ENCODE assay signal across 21 cellular contexts in the genomic region with DNA sequence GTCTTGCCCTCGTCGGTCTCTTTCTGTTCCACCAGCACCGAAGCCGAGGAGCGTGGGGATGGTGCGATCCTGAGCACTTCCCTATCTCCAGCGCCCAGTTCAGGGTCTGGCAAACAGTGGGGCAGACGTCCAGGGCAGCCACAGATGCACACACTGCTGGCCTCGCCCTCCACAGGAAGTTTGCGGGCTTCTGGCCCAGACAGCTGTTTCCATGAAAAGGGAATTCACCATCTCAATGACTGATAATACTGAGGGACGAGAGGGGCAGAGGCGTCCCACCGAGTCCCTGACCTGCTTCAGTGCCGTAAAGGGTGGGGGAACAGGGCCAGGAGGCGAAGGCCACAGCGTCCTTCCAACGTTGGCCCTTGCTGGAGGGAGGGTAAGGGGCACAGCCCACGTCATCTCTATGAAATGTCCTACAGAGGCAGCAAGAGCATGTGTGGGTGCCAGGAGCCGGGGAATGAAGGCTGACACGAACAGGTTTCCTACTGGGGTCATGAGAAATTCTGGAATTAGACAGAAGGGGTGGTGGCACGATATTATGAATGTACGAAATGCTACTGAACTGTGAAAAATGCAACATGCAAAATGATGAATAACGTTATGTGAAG. TPM values are rescaled to one million over a fixed set of nuclear protein-coding genes. Genes with fewer than 3 reads are reported as not detected.
A peak's percentile ranks its signal among the peaks of the same experiment; 100 is the strongest.
DNase-seq lines count a peak whose midpoint lies in the region; ATAC-seq, FAIRE-seq and TF ChIP-seq lines count a peak whose summit lies in the region.
"Had no signal": no experiment of that assay in that cellular context is flagged by ENCODE, and none has a peak within 500 bp of the region (broad histone marks: within the 10 kb centered on the region; RNA-seq: fewer than 3 reads in every experiment).

No MANE protein-coding gene starts in this region.

- no peak overlapping the region for H3K27ac ChIP-seq in liver (ENCODE audit: low read depth in 1 of 2, low read length in 2 of 2)
- H3K27ac ChIP-seq in HepG2 (ENCODE audit: extremely low read length, insufficient read depth, low read length), result no peak overlapping the region
- H3K27ac ChIP-seq: GM23248, HL-60, PC-9 had no signal

- TF ChIP-seq CTCF in liver (IDR thresholded peaks at IDR 0.05; ENCODE audit: low read depth, low read length, missing input control) (no peak), HepG2 (CRISPR knock-in tag; IDR thresholded peaks at IDR 0.05) (no peak)

- no peak overlapping the region for H3K4me2 ChIP-seq in HepG2 (ENCODE audit: low read depth, low read length)
- H3K4me2 ChIP-seq: PC-9 had no signal

- in situ Hi-C loops in HepG2 (cut with HindIII; ENCODE audit: extremely low pct_ligation_motif_present, low pct_unique_long_range_greater_than_20kb), result no loop called here

- TF ChIP-seq RAD21 in liver (IDR thresholded peaks at IDR 0.05) (no peak), HepG2 (CRISPR knock-in tag; IDR thresholded peaks at IDR 0.05) (no peak)

- H3K9me3 ChIP-seq in liver (ENCODE audit: control insufficient read depth in 4 of 4, low read length in 3 of 4), result no peaks in the 10 kb centered on the region
- no peaks in the 10 kb centered on the region for H3K9me3 ChIP-seq in HepG2 (ENCODE audit: low read length)

- H3K36me3 ChIP-seq in liver (ENCODE audit: control insufficient read depth in 4 of 4, insufficient read depth in 3 of 4, low read depth in 1 of 4, low read length in 3 of 4) (peaks cover 0 to 9% (median 1%) of the 10 kb centered on the region in 4 donors), HepG2 (replicated peaks in 1 of 2; ENCODE audit: control insufficient read depth in 1 of 2, insufficient read depth in 2 of 2, low read length in 2 of 2) (no peaks in the 10 kb centered on the region)

- 71% methylated on average over 23 of the region's 23 CpGs for WGBS in liver
- WGBS in HepG2 (ENCODE audit: low lambda C conversion rate), result 83% methylated on average over 23 of the region's 23 CpGs

- TF ChIP-seq EP300 in HepG2 (IDR thresholded peaks at IDR 0.05; ENCODE audit: low read depth in 2 of 2, low read length in 2 of 2), result no peak
- no peak for TF ChIP-seq EP300 in HepG2 (CRISPR knock-in tag; IDR thresholded peaks at IDR 0.05; ENCODE audit: borderline replicate concordance)

- no peak for FAIRE-seq in HepG2 (lab: Jason Lieb, UNC)
- FAIRE-seq: A204.1, GM12891, GM18507, HTR-8/SVneo had no signal

- CTCF ChIA-PET in HepG2 (lab: Yijun Ruan, JAX; ENCODE audit: low intra/inter-chr PET ratio, low total read pairs), result no interaction called here

- BruUV-seq in HepG2 (replicated peaks; lab: Mats Ljungman, UMichigan), result no TSS peak

- no peak overlapping the region for H3K4me3 ChIP-seq in liver (ENCODE audit: low read depth in 1 of 3, low read length in 3 of 3)
- H3K4me3 ChIP-seq in HepG2 (replicated peaks in 1 of 3; ENCODE audit: insufficient read depth in 1 of 3, low read depth in 2 of 3, low read length in 3 of 3), result no peak overlapping the region
- H3K4me3 ChIP-seq: GM23248, PC-9 had no signal

- H2AFZ ChIP-seq in HepG2 (ENCODE audit: low read length), result no peak overlapping the region
- H2AFZ ChIP-seq: GM23248, PC-9 had no signal

- H3K9ac ChIP-seq in liver (ENCODE audit: low read depth in 1 of 2, low read length in 2 of 2) (no peak overlapping the region), HepG2 (ENCODE audit: insufficient read depth, low read depth, low read length) (no peak overlapping the region)
- H3K9ac ChIP-seq: GM23248 had no signal

- H3K79me2 ChIP-seq in HepG2 (ENCODE audit: insufficient read depth, low read length), result no peaks in the 10 kb centered on the region

- no peaks in the 10 kb centered on the region for H3K27me3 ChIP-seq in liver (ENCODE audit: control insufficient read depth in 4 of 4, insufficient read depth in 4 of 4, low read length in 3 of 4)
- no peaks in the 10 kb centered on the region for H3K27me3 ChIP-seq in HepG2 (ENCODE audit: control insufficient read depth in 1 of 2, insufficient read depth in 2 of 2, low read length in 2 of 2)

- H3K4me1 ChIP-seq in liver (ENCODE audit: control insufficient read depth in 4 of 4, insufficient read depth in 4 of 4, low read length in 3 of 4) (no peaks in the 10 kb centered on the region), HepG2 (ENCODE audit: insufficient read depth, low read length) (no peaks in the 10 kb centered on the region)

- peaks cover 2% of the 10 kb centered on the region; the same call in 1 of the 2 replicates for H4K20me1 ChIP-seq in HepG2 (ENCODE audit: insufficient read depth, low read length)

- POLR2A ChIA-PET in HepG2 (lab: Yijun Ruan, JAX), result no interaction called here

- ATAC-seq in HepG2, result no peak

- intact Hi-C loops in HepG2 (cut with micrococcal nuclease; ENCODE audit: unreplicated experiment), result no loop called here

- DNase-seq in HepG2 (ENCODE audit: low spot score), result no peak
- DNase-seq in dermis blood vessel endothelial cell, result peak; percentile 30
- peak; percentile 75 for DNase-seq in myocyte (ENCODE audit: low read depth)
- DNase-seq in SHP77 (lab: John Stamatoyannopoulos, UW), result no peak
- DNase-seq in NCI-H128 (lab: John Stamatoyannopoulos, UW; ENCODE audit: unreplicated experiment), result no peak
- DNase-seq in NCI-H510A treated with DMSO at 0.1 percent for 48 hours (lab: John Stamatoyannopoulos, UW), result no peak
- no peak for DNase-seq in NCI-H1694 (lab: John Stamatoyannopoulos, UW)
- DNase-seq: C1 segment of cervical spinal cord, GF-D8, GM23248, NCI-H1436 treated with DMSO at 0.1 percent for 48 hours, NCI-H2081 treated with DMSO at 0.1 percent for 48 hours, NCI-H510A, NCI-H82, PC-9 had no signal

- no peak for TF ChIP-seq POLR2A in HepG2 (IDR thresholded peaks at IDR 0.05; ENCODE audit: insufficient read depth in 1 of 2, low read depth in 2 of 2, low read length in 2 of 2)

RNA-seq across cellular contexts. Expression of a gene that starts 19.5 kb away (rescaled TPM):
- total RNA-seq in liver (10 to 100 TPM; 15.6 to 28.7 TPM), HepG2 (2016; rRNA removed; fragmentation: Illumina TruSeq; extraction: Trizol) (4.8 and 9.0 TPM in 2 replicates), dermis blood vessel endothelial cell (8.3 and 11.3 TPM in 2 replicates), myocyte (4.4 and 7.9 TPM in 2 replicates)
- polyA plus RNA-seq in liver (10 to 100 TPM; 17.3 to 43.0 TPM), HepG2 (2011; rRNA removed) (18.3 and 35.8 TPM in 2 replicates)
- total RNA-seq in HepG2 (2016; cell fraction: cytosol; rRNA removed; fragmentation: Illumina TruSeq; extraction: Trizol; ENCODE audit: low read depth), result 11.0 and 12.0 TPM in 2 replicates
- total RNA-seq in HepG2 (2016; cell fraction: insoluble cytoplasmic fraction; rRNA removed; fragmentation: Illumina TruSeq; extraction: Trizol), result 3.9 and 8.8 TPM in 2 replicates
- 12.6 and 14.2 TPM in 2 replicates for total RNA-seq in HepG2 (2016; cell fraction: membrane; rRNA removed; fragmentation: Illumina TruSeq; extraction: Trizol)
- 7.1 and 9.7 TPM in 2 replicates for total RNA-seq in HepG2 (2016; cell fraction: nucleus; rRNA removed; fragmentation: Illumina TruSeq; extraction: Trizol)
- 12.4 and 18.0 TPM in 2 replicates for polyA plus RNA-seq in HepG2 (2011; cell fraction: cytosol; rRNA removed)
- 247 and 276 TPM in 2 replicates for polyA plus RNA-seq in HepG2 (2011; cell fraction: nucleus; rRNA removed)
- 21.5 and 36.3 TPM in 2 replicates for polyA plus RNA-seq in HepG2 (2012)
- 11.4 and 12.5 TPM in 2 replicates for polyA plus RNA-seq in HepG2 (2016; cell fraction: cytosol; fragmentation: Illumina TruSeq; extraction: Trizol; ENCODE audit: low read depth)
- polyA plus RNA-seq in HepG2 (2016; cell fraction: insoluble cytoplasmic fraction; fragmentation: Illumina TruSeq; extraction: Trizol; ENCODE audit: low read depth), result 4.7 and 5.3 TPM in 2 replicates
- 13.0 and 14.2 TPM in 2 replicates for polyA plus RNA-seq in HepG2 (2016; cell fraction: membrane; fragmentation: Illumina TruSeq; extraction: Trizol; ENCODE audit: low read depth)
- polyA plus RNA-seq in HepG2 (2016; cell fraction: nucleus; fragmentation: Illumina TruSeq; extraction: Trizol; ENCODE audit: insufficient read depth, low read depth), result 30.5 and 30.9 TPM in 2 replicates
- polyA minus RNA-seq in HepG2 (2011; rRNA and poly(A)+ RNA removed; ENCODE audit: low replicate concordance), result 39.0 TPM in 1 of 2 replicates, not detected in the other
- polyA minus RNA-seq in HepG2 (2011; cell fraction: cytosol; rRNA and poly(A)+ RNA removed), result 11.5 and 24.1 TPM in 2 replicates
- 14.5 and 16.0 TPM in 2 replicates for polyA minus RNA-seq in HepG2 (2011; cell fraction: nucleus; rRNA and poly(A)+ RNA removed)
- 18.2 TPM for polyA plus RNA-seq in myocyte (2012)
- total RNA-seq: GM23248 had no signal
- polyA plus RNA-seq: GM23248 had no signal

RNA-seq across cellular contexts. Expression of a gene that starts 32.4 kb away (rescaled TPM):
- under 1 TPM; 0.09 to 0.42 TPM for total RNA-seq in liver
- polyA plus RNA-seq in liver, result under 1 TPM; 0.08 to 0.29 TPM
- total RNA-seq in HepG2 (2016; rRNA removed; fragmentation: Illumina TruSeq; extraction: Trizol), result not detected in 2 replicates
- not detected in 2 replicates for total RNA-seq in HepG2 (2016; cell fraction: cytosol; rRNA removed; fragmentation: Illumina TruSeq; extraction: Trizol; ENCODE audit: low read depth)
- not detected in 2 replicates for total RNA-seq in HepG2 (2016; cell fraction: insoluble cytoplasmic fraction; rRNA removed; fragmentation: Illumina TruSeq; extraction: Trizol)
- not detected in 2 replicates for total RNA-seq in HepG2 (2016; cell fraction: membrane; rRNA removed; fragmentation: Illumina TruSeq; extraction: Trizol)
- not detected in 2 replicates for total RNA-seq in HepG2 (2016; cell fraction: nucleus; rRNA removed; fragmentation: Illumina TruSeq; extraction: Trizol)
- polyA plus RNA-seq in HepG2 (2011; rRNA removed), result not detected in 2 replicates
- polyA plus RNA-seq in HepG2 (2011; cell fraction: cytosol; rRNA removed), result not detected in 2 replicates
- polyA plus RNA-seq in HepG2 (2011; cell fraction: nucleus; rRNA removed), result 0.16 and 0.36 TPM in 2 replicates
- 0.12 TPM in 1 of 2 replicates, not detected in the other for polyA plus RNA-seq in HepG2 (2012)
- not detected in 2 replicates for polyA plus RNA-seq in HepG2 (2016; cell fraction: cytosol; fragmentation: Illumina TruSeq; extraction: Trizol; ENCODE audit: low read depth)
- not detected in 2 replicates for polyA plus RNA-seq in HepG2 (2016; cell fraction: insoluble cytoplasmic fraction; fragmentation: Illumina TruSeq; extraction: Trizol; ENCODE audit: low read depth)
- polyA plus RNA-seq in HepG2 (2016; cell fraction: membrane; fragmentation: Illumina TruSeq; extraction: Trizol; ENCODE audit: low read depth), result not detected in 2 replicates
- not detected in 2 replicates for polyA plus RNA-seq in HepG2 (2016; cell fraction: nucleus; fragmentation: Illumina TruSeq; extraction: Trizol; ENCODE audit: insufficient read depth, low read depth)
- not detected in 2 replicates for polyA minus RNA-seq in HepG2 (2011; rRNA and poly(A)+ RNA removed; ENCODE audit: low replicate concordance)
- not detected in 2 replicates for polyA minus RNA-seq in HepG2 (2011; cell fraction: cytosol; rRNA and poly(A)+ RNA removed)
- polyA minus RNA-seq in HepG2 (2011; cell fraction: nucleus; rRNA and poly(A)+ RNA removed), result not detected in 2 replicates
- 1.9 and 5.9 TPM in 2 replicates for total RNA-seq in dermis blood vessel endothelial cell
- total RNA-seq in myocyte, result 0.11 and 0.16 TPM in 2 replicates
- polyA plus RNA-seq in myocyte (2012), result 0.34 TPM

RNA-seq across cellular contexts. Expression of a gene that starts 55.0 kb away (rescaled TPM):
- under 1 TPM; 0.17 to 0.23 TPM for total RNA-seq in liver
- under 1 TPM; 0.25 to 0.32 TPM for polyA plus RNA-seq in liver
- total RNA-seq in HepG2 (2016; rRNA removed; fragmentation: Illumina TruSeq; extraction: Trizol), result 0.21 and 0.33 TPM in 2 replicates
- 0.30 and 0.44 TPM in 2 replicates for total RNA-seq in HepG2 (2016; cell fraction: cytosol; rRNA removed; fragmentation: Illumina TruSeq; extraction: Trizol; ENCODE audit: low read depth)
- total RNA-seq in HepG2 (2016; cell fraction: insoluble cytoplasmic fraction; rRNA removed; fragmentation: Illumina TruSeq; extraction: Trizol), result 0.30 TPM in 1 of 2 replicates, not detected in the other
- 0.37 and 0.45 TPM in 2 replicates for total RNA-seq in HepG2 (2016; cell fraction: membrane; rRNA removed; fragmentation: Illumina TruSeq; extraction: Trizol)
- 0.22 TPM in 1 of 2 replicates, not detected in the other for total RNA-seq in HepG2 (2016; cell fraction: nucleus; rRNA removed; fragmentation: Illumina TruSeq; extraction: Trizol)
- 0.29 and 0.39 TPM in 2 replicates for polyA plus RNA-seq in HepG2 (2011; rRNA removed)
- 0.42 and 0.60 TPM in 2 replicates for polyA plus RNA-seq in HepG2 (2011; cell fraction: cytosol; rRNA removed)
- polyA plus RNA-seq in HepG2 (2011; cell fraction: nucleus; rRNA removed), result 1.9 and 2.3 TPM in 2 replicates
- 1.7 and 2.3 TPM in 2 replicates for polyA plus RNA-seq in HepG2 (2012)
- polyA plus RNA-seq in HepG2 (2016; cell fraction: cytosol; fragmentation: Illumina TruSeq; extraction: Trizol; ENCODE audit: low read depth), result 0.62 and 0.89 TPM in 2 replicates
- polyA plus RNA-seq in HepG2 (2016; cell fraction: insoluble cytoplasmic fraction; fragmentation: Illumina TruSeq; extraction: Trizol; ENCODE audit: low read depth), result 0.33 and 0.51 TPM in 2 replicates
- 0.74 and 0.99 TPM in 2 replicates for polyA plus RNA-seq in HepG2 (2016; cell fraction: membrane; fragmentation: Illumina TruSeq; extraction: Trizol; ENCODE audit: low read depth)
- 0.89 and 1.4 TPM in 2 replicates for polyA plus RNA-seq in HepG2 (2016; cell fraction: nucleus; fragmentation: Illumina TruSeq; extraction: Trizol; ENCODE audit: insufficient read depth, low read depth)
- polyA minus RNA-seq in HepG2 (2011; rRNA and poly(A)+ RNA removed; ENCODE audit: low replicate concordance), result 1.1 TPM in 1 of 2 replicates, not detected in the other
- 0.62 and 0.89 TPM in 2 replicates for polyA minus RNA-seq in HepG2 (2011; cell fraction: cytosol; rRNA and poly(A)+ RNA removed)
- polyA minus RNA-seq in HepG2 (2011; cell fraction: nucleus; rRNA and poly(A)+ RNA removed), result 0.26 and 0.75 TPM in 2 replicates
- total RNA-seq in dermis blood vessel endothelial cell, result 0.09 and 0.34 TPM in 2 replicates
- total RNA-seq in myocyte, result 0.29 and 0.52 TPM in 2 replicates
- polyA plus RNA-seq in myocyte (2012), result 1.7 TPM

Comparison
In these comparisons a context has a peak if more than half of its experiments do, and no peak if none do; other contexts are left out.
1. DNase-seq: peak in dermis blood vessel endothelial cell (single experiment) and myocyte (single experiment); none in HepG2 (single experiment), SHP77 (0 of 2), NCI-H128 (single experiment), NCI-H510A treated with DMSO at 0.1 percent for 48 hours (single experiment) and NCI-H1694 (single experiment).